Comparison of ENCODE assay signal across 11 cellular contexts in the genomic region with DNA sequence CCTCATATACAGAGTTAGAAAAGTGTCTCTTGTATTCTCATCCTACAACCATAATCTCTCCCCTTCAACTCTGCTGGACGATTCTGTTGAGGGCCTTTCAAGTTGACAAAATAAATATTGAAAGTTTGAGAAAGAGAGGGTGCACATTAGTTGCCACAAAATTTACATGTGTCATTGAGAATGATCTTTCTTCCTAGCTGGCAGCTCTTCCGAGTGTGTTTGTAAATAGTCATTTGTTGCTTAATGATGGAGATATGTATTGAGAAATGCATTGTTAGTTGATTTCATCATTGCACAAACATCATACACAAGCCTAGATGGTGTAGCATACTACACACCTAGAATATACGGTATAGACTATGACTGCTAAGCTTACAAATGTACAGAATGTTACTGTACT.
DNase-seq lines count a peak whose midpoint lies in the region; ATAC-seq and TF ChIP-seq lines count a peak whose summit lies in the region.
"Had no signal": no experiment of that assay in that cellular context is flagged by ENCODE, and none has a peak within 500 bp of the region (broad histone marks: within the 10 kb centered on the region; RNA-seq: fewer than 3 reads in every experiment).

No MANE protein-coding gene starts in this region.

- H3K9me3 ChIP-seq in adipocyte (ENCODE audit: control insufficient read depth, low read length) (peaks cover 6% of the 10 kb centered on the region), PC-9 (ENCODE audit: insufficient read depth, low read depth) (no peaks in the 10 kb centered on the region)
- H3K9me3 ChIP-seq: SJCRH30 had no signal

- H2AFZ ChIP-seq in PC-9: no peak overlapping the region

- no peak for TF ChIP-seq CTCF in PC-9 (conservative IDR thresholded peaks at IDR 0.05)

- H3K4me2 ChIP-seq in PC-9: no peak overlapping the region

- H3K27me3 Mint-ChIP-seq in activated T-cell treated with anti-CD3 and anti-CD28 coated beads, Interleukin-2, amount 50 U/mL, for 24 hours: peaks cover 15% of the 10 kb centered on the region

- peak overlapping the region; percentile 33 for H3K9ac ChIP-seq in adipocyte (ENCODE audit: low read length)

- H3K79me2 ChIP-seq in PC-9 (ENCODE audit: low read depth): no peaks in the 10 kb centered on the region

- DNase-seq in adipocyte (ENCODE audit: low read depth) (peak; percentile 2), PC-9 (no peak), NCI-H2196 treated with DMSO at 0.1 percent for 48 hours (lab: John Stamatoyannopoulos, UW; ENCODE audit: unreplicated experiment) (no peak)
- no peak for DNase-seq in NK-92 treated with Interleukin-12 subunit alpha and Interleukin-12 subunit beta, amount 100 ng/mL, for 24 hours (lab: John Stamatoyannopoulos, UW)
- no peak for DNase-seq in activated T-cell treated with anti-CD3 and anti-CD28 coated beads, Interleukin-2, amount 50 U/mL, for 24 hours
- DNase-seq: activated CD4-positive, alpha-beta T cell treated with anti-CD3 and anti-CD28 coated beads, Interleukin-2, amount 50 U/mL, for 4 hours; SJCRH30 had no signal

- H3K27me3 ChIP-seq in adipocyte (replicated peaks; ENCODE audit: control insufficient read depth, insufficient read depth, low read length): peaks cover 10% of the 10 kb centered on the region
- H3K27me3 ChIP-seq in PC-9 (ENCODE audit: insufficient read depth, low read depth): no peaks in the 10 kb centered on the region
- H3K27me3 ChIP-seq: SJCRH30 had no signal

- ATAC-seq in GM18511 (IDR thresholded peaks at IDR 0.05; ENCODE audit: unreplicated experiment): peak; percentile 62
- peak; percentile 84 for ATAC-seq in GM19397 (IDR thresholded peaks at IDR 0.05; ENCODE audit: unreplicated experiment)
- peak; percentile 72 for ATAC-seq in HG02943 (IDR thresholded peaks at IDR 0.05; ENCODE audit: low read depth, unreplicated experiment)

- H3K4me3 Mint-ChIP-seq in activated T-cell treated with anti-CD3 and anti-CD28 coated beads, Interleukin-2, amount 50 U/mL, for 24 hours: no peak overlapping the region
- H3K4me3 Mint-ChIP-seq: activated T-helper 1 cell treated with anti-CD3 and anti-CD28 coated beads, Interleukin-12 subunit alpha, Interleukin-12 subunit beta, Interleukin-2, Interleukin-4 antibody, amounts not matched to agents 30 ng/mL and 10 ng/mL and 1 ng/mL, durations not matched to agents 14 hours and 24 hours and 36 hours had no signal

- CTCF ChIA-PET in PC-9 (lab: Charles Lee): no interaction called here

- no peak overlapping the region for H3K27ac Mint-ChIP-seq in activated T-cell treated with anti-CD3 and anti-CD28 coated beads, Interleukin-2, amount 50 U/mL, for 24 hours
- H3K27ac Mint-ChIP-seq: activated T-helper 1 cell treated with anti-CD3 and anti-CD28 coated beads, Interleukin-12 subunit alpha, Interleukin-12 subunit beta, Interleukin-2, Interleukin-4 antibody, amounts not matched to agents 30 ng/mL and 10 ng/mL and 1 ng/mL, durations not matched to agents 14 hours and 24 hours and 36 hours had no signal

- H3K4me3 ChIP-seq in adipocyte (ENCODE audit: low read length): no peak overlapping the region
- H3K4me3 ChIP-seq in PC-9: no peak overlapping the region
- H3K4me3 ChIP-seq: SJCRH30 had no signal

- BruUV-seq in PC-9 (replicated peaks; lab: Mats Ljungman, UMichigan): no TSS peak

- H4K20me1 ChIP-seq in PC-9 (ENCODE audit: insufficient read depth): no peaks in the 10 kb centered on the region

- POLR2A ChIA-PET in PC-9 (lab: Charles Lee; ENCODE audit: unreplicated experiment): no interaction called here

- no peak overlapping the region for H3K27ac ChIP-seq in PC-9
- H3K27ac ChIP-seq: SJCRH30 had no signal

- H3K36me3 ChIP-seq in adipocyte (ENCODE audit: control insufficient read depth, insufficient read depth, low read length, severe bottlenecking): no peaks in the 10 kb centered on the region
- no peaks in the 10 kb centered on the region for H3K36me3 ChIP-seq in PC-9 (ENCODE audit: low read depth)
- H3K36me3 ChIP-seq: SJCRH30 had no signal

- H3K9me2 ChIP-seq in PC-9 (ENCODE audit: insufficient read depth): no peaks in the 10 kb centered on the region; the same call in 1 of the 2 replicates

- intact Hi-C loops in PC-9 (cut with micrococcal nuclease; ENCODE audit: unreplicated experiment): no loop called here

- H3K36me3 Mint-ChIP-seq in activated T-cell treated with anti-CD3 and anti-CD28 coated beads, Interleukin-2, amount 50 U/mL, for 24 hours (ENCODE audit: low read depth): no peaks in the 10 kb centered on the region

- no peaks in the 10 kb centered on the region for H3K4me1 ChIP-seq in adipocyte (ENCODE audit: control insufficient read depth, insufficient read depth, low read length)
- H3K4me1 ChIP-seq in PC-9 (replicated peaks; ENCODE audit: insufficient read depth): peaks cover 15% of the 10 kb centered on the region; the same call in 1 of the 2 replicates
- H3K4me1 ChIP-seq: SJCRH30 had no signal

- H3F3A ChIP-seq in PC-9 (ENCODE audit: insufficient read depth, low read depth): peaks cover 5% of the 10 kb centered on the region; the same call in 1 of the 2 replicates

- H3K4me1 Mint-ChIP-seq in activated T-cell treated with anti-CD3 and anti-CD28 coated beads, Interleukin-2, amount 50 U/mL, for 24 hours (ENCODE audit: low read depth): no peaks in the 10 kb centered on the region

- peaks cover 6% of the 10 kb centered on the region for H3K9me3 Mint-ChIP-seq in activated T-cell treated with anti-CD3 and anti-CD28 coated beads, Interleukin-2, amount 50 U/mL, for 24 hours
